Comparison of ENCODE assay signal across 1 cellular context in genomic region chr7:142321391-142321790, GRCh38.
TF ChIP-seq lines count a peak whose summit lies in the region.

No MANE protein-coding gene starts in this region.

TF ChIP-seq in GM23338, 12 proteins besides CTCF, POLR2A, EP300 and RAD21:
- no peak for TF ChIP-seq REST (IDR thresholded peaks at IDR 0.05; ENCODE audit: unreplicated experiment)
- TF ChIP-seq CREB1 (CRISPR knock-in tag; IDR thresholded peaks at IDR 0.05; ENCODE audit: low read depth) = no peak
- no peak for TF ChIP-seq POLR2AphosphoS5 (IDR thresholded peaks at IDR 0.05; ENCODE audit: low read depth)
- TF ChIP-seq JUNB (IDR thresholded peaks at IDR 0.05; ENCODE audit: unreplicated experiment) = no peak
- TF ChIP-seq ZNF114 (CRISPR knock-in tag; IDR thresholded peaks at IDR 0.05) = no peak
- TF ChIP-seq ZNF331 (CRISPR knock-in tag; IDR thresholded peaks at IDR 0.05; ENCODE audit: low read depth) = no peak
- no peak for TF ChIP-seq EZH2phosphoT487 (IDR thresholded peaks at IDR 0.05; ENCODE audit: unreplicated experiment)
- TF ChIP-seq ZNF462 (CRISPR knock-in tag; IDR thresholded peaks at IDR 0.05) = no peak
- no peak for TF ChIP-seq STAT1 (IDR thresholded peaks at IDR 0.05; ENCODE audit: unreplicated experiment)
- no peak for TF ChIP-seq NANOG (IDR thresholded peaks at IDR 0.05; ENCODE audit: borderline replicate concordance)
- TF ChIP-seq ETS1 (IDR thresholded peaks at IDR 0.05) = no peak
- no peak for TF ChIP-seq EZH2 (IDR thresholded peaks at IDR 0.05; ENCODE audit: low read depth, unreplicated experiment)
